In the genomic region with DNA sequence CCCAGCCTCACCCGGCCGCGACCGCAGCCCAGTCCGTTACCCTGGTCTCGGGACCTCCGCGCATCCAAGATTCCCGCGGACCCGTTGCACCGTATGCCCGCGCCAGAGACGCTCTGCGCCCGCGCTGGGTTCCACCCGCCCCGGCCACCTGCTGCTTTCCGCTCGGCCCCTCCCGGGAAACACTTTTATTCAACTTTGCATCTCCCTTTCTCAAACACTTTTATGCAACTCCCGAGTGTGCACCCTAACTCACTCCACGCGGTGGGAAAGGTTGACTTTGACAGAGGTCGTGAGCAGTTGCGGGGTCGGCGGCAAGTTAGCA, we compare ENCODE assay signal across 9 cellular contexts. TPM values are rescaled to one million over a fixed set of nuclear protein-coding genes. Genes with fewer than 3 reads are reported as not detected.
DNase-seq lines count a peak whose midpoint lies in the region; ATAC-seq and TF ChIP-seq lines count a peak whose summit lies in the region.
"Had no signal": no experiment of that assay in that cellular context is flagged by ENCODE, and none has a peak within 500 bp of the region (broad histone marks: within the 10 kb centered on the region; RNA-seq: fewer than 3 reads in every experiment).

A gene with protein sequence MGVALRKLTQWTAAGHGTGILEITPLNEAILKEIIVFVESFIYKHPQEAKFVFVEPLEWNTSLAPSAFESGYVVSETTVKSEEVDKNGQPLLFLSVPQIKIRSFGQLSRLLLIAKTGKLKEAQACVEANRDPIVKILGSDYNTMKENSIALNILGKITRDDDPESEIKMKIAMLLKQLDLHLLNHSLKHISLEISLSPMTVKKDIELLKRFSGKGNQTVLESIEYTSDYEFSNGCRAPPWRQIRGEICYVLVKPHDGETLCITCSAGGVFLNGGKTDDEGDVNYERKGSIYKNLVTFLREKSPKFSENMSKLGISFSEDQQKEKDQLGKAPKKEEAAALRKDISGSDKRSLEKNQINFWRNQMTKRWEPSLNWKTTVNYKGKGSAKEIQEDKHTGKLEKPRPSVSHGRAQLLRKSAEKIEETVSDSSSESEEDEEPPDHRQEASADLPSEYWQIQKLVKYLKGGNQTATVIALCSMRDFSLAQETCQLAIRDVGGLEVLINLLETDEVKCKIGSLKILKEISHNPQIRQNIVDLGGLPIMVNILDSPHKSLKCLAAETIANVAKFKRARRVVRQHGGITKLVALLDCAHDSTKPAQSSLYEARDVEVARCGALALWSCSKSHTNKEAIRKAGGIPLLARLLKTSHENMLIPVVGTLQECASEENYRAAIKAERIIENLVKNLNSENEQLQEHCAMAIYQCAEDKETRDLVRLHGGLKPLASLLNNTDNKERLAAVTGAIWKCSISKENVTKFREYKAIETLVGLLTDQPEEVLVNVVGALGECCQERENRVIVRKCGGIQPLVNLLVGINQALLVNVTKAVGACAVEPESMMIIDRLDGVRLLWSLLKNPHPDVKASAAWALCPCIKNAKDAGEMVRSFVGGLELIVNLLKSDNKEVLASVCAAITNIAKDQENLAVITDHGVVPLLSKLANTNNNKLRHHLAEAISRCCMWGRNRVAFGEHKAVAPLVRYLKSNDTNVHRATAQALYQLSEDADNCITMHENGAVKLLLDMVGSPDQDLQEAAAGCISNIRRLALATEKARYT (minus strand): TSS at position 126 of the 322 bp plus-strand sequence. CDS start 3,937 bp downstream, outside the sequence.

- ATAC-seq in activated CD8-positive, alpha-beta T cell treated with anti-CD3 and anti-CD28 coated beads for 36 hours = no peak
- no peak for ATAC-seq in GM18861 (IDR thresholded peaks at IDR 0.05; ENCODE audit: unreplicated experiment)

- H3K9me3 Mint-ChIP-seq in activated CD8-positive, alpha-beta T cell treated with anti-CD3 and anti-CD28 coated beads for 36 hours = no peaks in the 10 kb centered on the region

- peak within 1 kb of the TSS; percentile 24 for H3K27ac Mint-ChIP-seq in activated CD8-positive, alpha-beta T cell treated with anti-CD3 and anti-CD28 coated beads for 36 hours

- H3K27me3 ChIP-seq in iPS DF 6.9 (ENCODE audit: control insufficient read depth, insufficient read depth, low read length) (no peaks in the 10 kb centered on the region), skeletal muscle tissue (ENCODE audit: control insufficient read depth in 3 of 3, insufficient read depth in 3 of 3, low read length in 3 of 3) (peaks cover 3 to 10% (median 3%) of the 10 kb centered on the region in 3 donors)

- WGBS in iPS DF 6.9 (ENCODE audit: insufficient coverage, insufficient read length) = no CpG with 5 or more reads among the region's 30 CpGs

- H3K4me3 ChIP-seq in HEK293 (ENCODE audit: low read depth, low read length) (peak within 1 kb of the TSS; percentile 80), iPS DF 6.9 (ENCODE audit: low read length) (peak within 1 kb of the TSS; percentile 93), skeletal muscle tissue (ENCODE audit: low read length in 3 of 3) (peak within 1 kb of the TSS; percentile 62 to 76 (median 73))

- CTCF ChIA-PET in HEK293 (lab: Yijun Ruan, JAX) (no interaction called here), GM10248 (lab: Yijun Ruan, JAX) (no interaction called here)
- CTCF ChIA-PET in activated CD8-positive, alpha-beta T cell treated with anti-CD3 and anti-CD28 coated beads for 36 hours (lab: Charles Lee) = no interaction called here

- POLR2A ChIA-PET in HEK293 (lab: Yijun Ruan, JAX) (no interaction called here), GM10248 (lab: Yijun Ruan, JAX) (no interaction called here)
- POLR2A ChIA-PET in activated CD8-positive, alpha-beta T cell treated with anti-CD3 and anti-CD28 coated beads for 36 hours (lab: Charles Lee) = no interaction called here

- H3K36me3 Mint-ChIP-seq in activated CD8-positive, alpha-beta T cell treated with anti-CD3 and anti-CD28 coated beads for 36 hours (ENCODE audit: low read depth) = no peaks in the 10 kb centered on the region

- no peaks in the 10 kb centered on the region for H3K9me3 ChIP-seq in HEK293 (ENCODE audit: control insufficient read depth, insufficient read depth, low read depth, low read length)
- H3K9me3 ChIP-seq in iPS DF 6.9 (ENCODE audit: control insufficient read depth, insufficient read depth, low read length) = no peaks in the 10 kb centered on the region
- no peaks in the 10 kb centered on the region for H3K9me3 ChIP-seq in skeletal muscle tissue (ENCODE audit: control insufficient read depth in 3 of 3, low read length in 3 of 3)

- peaks cover 13% of the 10 kb centered on the region for H3K4me1 Mint-ChIP-seq in activated CD8-positive, alpha-beta T cell treated with anti-CD3 and anti-CD28 coated beads for 36 hours (ENCODE audit: low read depth)

- H3K4me3 Mint-ChIP-seq in activated CD8-positive, alpha-beta T cell treated with anti-CD3 and anti-CD28 coated beads for 36 hours = peak within 1 kb of the TSS; percentile 80

- H3K27ac ChIP-seq in HEK293 (ENCODE audit: extremely low read depth, low read depth, low read length) = peak within 1 kb of the TSS; percentile 90
- H3K27ac ChIP-seq in iPS DF 6.9 (ENCODE audit: low read length) = no peak within 1 kb of the TSS
- no peak within 1 kb of the TSS for H3K27ac ChIP-seq in skeletal muscle tissue (ENCODE audit: low read depth, low read length)

- intact Hi-C loops in activated CD8-positive, alpha-beta T cell treated with anti-CD3 and anti-CD28 coated beads for 36 hours (cut with micrococcal nuclease) = no loop called here

- no peak for DNase-seq in activated CD8-positive, alpha-beta T cell treated with anti-CD3 and anti-CD28 coated beads for 36 hours
- DNase-seq in iPS DF 6.9 (ENCODE audit: low read depth, low spot score) (no peak), activated gamma-delta T cell treated with Interleukin-2 at 50 U/mL for 16 hours (no peak), GM10248 (ENCODE audit: extremely low spot score) (no peak), iPS-NIHi11 (ENCODE audit: low spot score) (no peak)
- DNase-seq: SHP77 had no signal

- TF ChIP-seq CTCF in HEK293 (tag by site-specific recombination; IDR thresholded peaks at IDR 0.05) (no peak), GM10248 (IDR thresholded peaks at IDR 0.05; ENCODE audit: control extremely low read depth, extremely low read depth, low read depth, missing control alignments) (no peak)
- TF ChIP-seq CTCF in activated CD8-positive, alpha-beta T cell treated with anti-CD3 and anti-CD28 coated beads for 36 hours (IDR thresholded peaks at IDR 0.05) = no peak

- peaks cover 31% of the 10 kb centered on the region for H3K27me3 Mint-ChIP-seq in activated CD8-positive, alpha-beta T cell treated with anti-CD3 and anti-CD28 coated beads for 36 hours

- H3K36me3 ChIP-seq in HEK293 (ENCODE audit: control insufficient read depth in 2 of 2, insufficient read depth in 1 of 2, low read length in 2 of 2) = no peaks in the 10 kb centered on the region
- H3K36me3 ChIP-seq in iPS DF 6.9 (ENCODE audit: control insufficient read depth, insufficient read depth, low read length) = no peaks in the 10 kb centered on the region
- no peaks in the 10 kb centered on the region for H3K36me3 ChIP-seq in skeletal muscle tissue (ENCODE audit: control insufficient read depth in 3 of 3, insufficient read depth in 3 of 3, low read length in 3 of 3)

- H3K4me1 ChIP-seq in HEK293 (ENCODE audit: control insufficient read depth, insufficient read depth, low read length) (0 out of 2 replicates have a peak, but pooled peaks cover 2% of the 10 kb centered on the region), iPS DF 6.9 (ENCODE audit: control insufficient read depth, insufficient read depth, low read length) (0 out of 2 replicates have a peak, but pooled peaks cover 3% of the 10 kb centered on the region), skeletal muscle tissue (ENCODE audit: control insufficient read depth in 3 of 3, insufficient read depth in 3 of 3, low read length in 3 of 3) (peaks cover 7 to 9% (median 8%) of the 10 kb centered on the region in 3 donors)

- peak within 1 kb of the TSS; percentile 43 to 65 (median 58) for H3K9ac ChIP-seq in skeletal muscle tissue (ENCODE audit: low read depth in 1 of 3, low read length in 3 of 3)

TF ChIP-seq in HEK293, 187 proteins besides CTCF, POLR2A, EP300 and RAD21 (continues in another document):
- no peak for TF ChIP-seq ZXDB (tag by site-specific recombination; IDR thresholded peaks at IDR 0.05)
- TF ChIP-seq HOXD13 (CRISPR knock-in tag; IDR thresholded peaks at IDR 0.05; ENCODE audit: borderline replicate concordance) = no peak
- no peak for TF ChIP-seq ZNF433 (tag by site-specific recombination; IDR thresholded peaks at IDR 0.05; ENCODE audit: low read depth)
- TF ChIP-seq, protein P1, sequence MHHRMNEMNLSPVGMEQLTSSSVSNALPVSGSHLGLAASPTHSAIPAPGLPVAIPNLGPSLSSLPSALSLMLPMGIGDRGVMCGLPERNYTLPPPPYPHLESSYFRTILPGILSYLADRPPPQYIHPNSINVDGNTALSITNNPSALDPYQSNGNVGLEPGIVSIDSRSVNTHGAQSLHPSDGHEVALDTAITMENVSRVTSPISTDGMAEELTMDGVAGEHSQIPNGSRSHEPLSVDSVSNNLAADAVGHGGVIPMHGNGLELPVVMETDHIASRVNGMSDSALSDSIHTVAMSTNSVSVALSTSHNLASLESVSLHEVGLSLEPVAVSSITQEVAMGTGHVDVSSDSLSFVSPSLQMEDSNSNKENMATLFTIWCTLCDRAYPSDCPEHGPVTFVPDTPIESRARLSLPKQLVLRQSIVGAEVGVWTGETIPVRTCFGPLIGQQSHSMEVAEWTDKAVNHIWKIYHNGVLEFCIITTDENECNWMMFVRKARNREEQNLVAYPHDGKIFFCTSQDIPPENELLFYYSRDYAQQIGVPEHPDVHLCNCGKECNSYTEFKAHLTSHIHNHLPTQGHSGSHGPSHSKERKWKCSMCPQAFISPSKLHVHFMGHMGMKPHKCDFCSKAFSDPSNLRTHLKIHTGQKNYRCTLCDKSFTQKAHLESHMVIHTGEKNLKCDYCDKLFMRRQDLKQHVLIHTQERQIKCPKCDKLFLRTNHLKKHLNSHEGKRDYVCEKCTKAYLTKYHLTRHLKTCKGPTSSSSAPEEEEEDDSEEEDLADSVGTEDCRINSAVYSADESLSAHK (tag by site-specific recombination; IDR thresholded peaks at IDR 0.05) = no peak

RNA-seq across cellular contexts. Expression of the gene that starts here (rescaled TPM):
- under 1 TPM; 0.40 to 0.88 TPM for total RNA-seq in activated CD8-positive, alpha-beta T cell treated with anti-CD3 and anti-CD28 coated beads for 36 hours
- 0.52 TPM for total RNA-seq in skeletal muscle tissue
